Comparison of ENCODE assay signal across 27 cellular contexts in genomic region chr14:37234222-37234621, GRCh38.
"Had no signal": no experiment of that assay in that cellular context is flagged by ENCODE, and none has a peak within 500 bp of the region (broad histone marks: within the 10 kb centered on the region; RNA-seq: fewer than 3 reads in every experiment).

No MANE protein-coding gene starts in this region.

- H3K4me3 ChIP-seq: stomach, suprapubic skin, testis, thoracic aorta, thyroid gland, tibial artery, tibial nerve, transverse colon, upper lobe of left lung, upper lobe of right lung, uterus, vagina had no signal

- H3K36me3 ChIP-seq: stomach, suprapubic skin, thoracic aorta, thyroid gland, tibial artery, tibial nerve, transverse colon, upper lobe of left lung, upper lobe of right lung, uterus, vagina had no signal

- H3K9me3 ChIP-seq: stomach, suprapubic skin, testis, thoracic aorta, thyroid gland, tibial artery, tibial nerve, transverse colon, upper lobe of left lung, upper lobe of right lung, uterus, vagina had no signal

- H3K4me1 ChIP-seq: suprapubic skin, thyroid gland, tibial artery, tibial nerve, transverse colon, upper lobe of left lung, upper lobe of right lung, uterus, vagina had no signal

- DNase-seq: stimulated activated CD4-positive, alpha-beta T cell treated with anti-CD3 and anti-CD28 coated beads, Interleukin-2, amount 100 ng/mL, for 48 hours; stimulated activated CD4-positive, alpha-beta T cell treated with anti-CD3 and anti-CD28 coated beads, Interleukin-4, amount 100 ng/mL, for 1 hour; stimulated activated CD4-positive, alpha-beta T cell treated with anti-CD3 and anti-CD28 coated beads, Interleukin-4, amount 100 ng/mL, for 24 hours; stimulated activated CD4-positive, alpha-beta T cell treated with anti-CD3 and anti-CD28 coated beads, Interleukin-4, amount 100 ng/mL, for 4 hours; stimulated activated CD8-positive, alpha-beta memory T cell treated with anti-CD3 and anti-CD28 coated beads, Interleukin-4, amount 100 ng/mL, for 48 hours; stimulated activated naive B cell treated with anti-CD40 and anti-IgM and Interleukin-4, amounts not matched to agents 10 μg/mL and 1 μg/mL and 100 μg/mL, for 72 hours; stimulated activated naive CD4-positive, alpha-beta T cell; stimulated activated naive CD4-positive, alpha-beta T cell treated with Interleukin-2 at 50 U/mL for 16 hours; stimulated activated naive CD8-positive, alpha-beta T cell treated with anti-CD3 and anti-CD28 coated beads, Interleukin-15, amount 100 ng/mL, for 72 hours; stimulated activated naive CD8-positive, alpha-beta T cell treated with anti-CD3 and anti-CD28 coated beads, Interleukin-15, Interleukin-2, amounts not matched to agents 100 U/mL and 50 U/mL, for 24 hours; stomach; substantia nigra; testis; thyroid gland; tibial artery; transverse colon; trophoblast cell; upper lobe of left lung; upper lobe of right lung; uterus had no signal

- H3K27ac ChIP-seq: stomach, suprapubic skin, testis, thoracic aorta, thyroid gland, tibial artery, tibial nerve, transverse colon, upper lobe of left lung, upper lobe of right lung, uterus, vagina had no signal

- ATAC-seq: stimulated activated effector memory CD8-positive, alpha-beta T cell treated with anti-CD3 and anti-CD28 coated beads, Interleukin-12 subunit alpha, Interleukin-12 subunit beta, amount 100 ng/mL, for 72 hours; stimulated activated memory B cell treated with anti-CD40 and anti-IgM and Interleukin-4, amounts not matched to agents 10 μg/mL and 1 μg/mL and 100 μg/mL, for 72 hours; stimulated activated naive B cell treated with anti-CD40 and anti-IgM and Interleukin-4, amounts not matched to agents 10 μg/mL and 1 μg/mL and 100 μg/mL, for 72 hours; stimulated activated naive CD8-positive, alpha-beta T cell treated with anti-CD3 and anti-CD28 coated beads, Interleukin-15, amount 100 ng/mL, for 72 hours; stimulated activated naive CD8-positive, alpha-beta T cell treated with anti-CD3 and anti-CD28 coated beads, Interleukin-15, Interleukin-2, amounts not matched to agents 100 U/mL and 50 U/mL, for 24 hours; upper lobe of right lung had no signal

- H3K27me3 ChIP-seq: stomach, suprapubic skin, testis, thyroid gland, tibial artery, tibial nerve, transverse colon, upper lobe of left lung, upper lobe of right lung, uterus, vagina had no signal

- FAIRE-seq: urothelium cell line had no signal
